ENCODE assay signal across 21 cellular contexts in the genomic region with DNA sequence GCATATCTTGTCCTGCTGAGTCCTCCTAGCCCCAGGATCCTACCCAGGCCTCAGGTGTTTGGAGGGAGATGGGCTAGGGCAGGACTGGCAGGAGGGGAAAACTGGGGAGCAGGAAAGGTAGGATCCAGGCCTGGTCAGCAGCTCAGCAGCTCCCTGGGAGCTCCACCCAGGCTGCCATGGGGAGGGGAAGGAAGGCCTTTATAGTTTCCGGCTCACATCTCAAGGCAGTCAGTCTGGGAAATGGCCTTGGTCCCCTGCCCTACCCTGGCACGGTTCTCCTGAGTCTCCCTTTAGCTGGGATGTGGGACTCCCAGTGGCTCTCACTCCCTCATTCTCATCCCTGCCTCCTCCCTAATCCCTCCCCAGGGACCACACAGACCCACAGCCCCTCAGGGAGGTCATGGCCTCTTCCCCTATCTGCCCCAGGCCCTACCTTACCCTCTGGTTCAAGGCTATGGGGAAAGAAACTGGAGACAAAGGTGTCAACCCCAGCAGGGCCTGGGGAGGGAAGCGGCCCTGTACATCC. TPM values are rescaled to one million over a fixed set of nuclear protein-coding genes. Genes with fewer than 3 reads are reported as not detected.
DNase-seq lines count a peak whose midpoint lies in the region; ATAC-seq and TF ChIP-seq lines count a peak whose summit lies in the region.
"Had no signal": no experiment of that assay in that cellular context is flagged by ENCODE, and none has a peak within 500 bp of the region (broad histone marks: within the 10 kb centered on the region; RNA-seq: fewer than 3 reads in every experiment).

No MANE protein-coding gene starts in this region.

- no peaks in the 10 kb centered on the region for H3K27me3 ChIP-seq in colonic mucosa
- no peaks in the 10 kb centered on the region for H3K27me3 ChIP-seq in mucosa of stomach (ENCODE audit: control insufficient read depth, insufficient read depth, low read length)
- no peaks in the 10 kb centered on the region for H3K27me3 ChIP-seq in upper lobe of left lung
- no peaks in the 10 kb centered on the region for H3K27me3 ChIP-seq in suprapubic skin
- H3K27me3 ChIP-seq: BLaER1, foreskin keratinocyte, tibial artery had no signal

- intact Hi-C loops in colonic mucosa (cut with DNase I), result no loop called here

- H3K36me3 ChIP-seq in colonic mucosa (no peaks in the 10 kb centered on the region), mucosa of stomach (ENCODE audit: control insufficient read depth, insufficient read depth, low read length) (peaks cover 12% of the 10 kb centered on the region), upper lobe of left lung (peaks cover 0 to 28% (median 26%) of the 10 kb centered on the region in 4 donors), suprapubic skin (peaks cover 26% of the 10 kb centered on the region)

- H3K9ac ChIP-seq in colonic mucosa (ENCODE audit: low read depth in 2 of 2, low read length in 2 of 2), result peak overlapping the region; percentile 64 to 100
- peak overlapping the region; percentile 79 for H3K9ac ChIP-seq in mucosa of stomach (ENCODE audit: low read length)
- H3K9ac ChIP-seq: BLaER1, KMS-11 had no signal

- H3K4me3 ChIP-seq in colonic mucosa (peak overlapping the region; percentile 52), mucosa of stomach (ENCODE audit: low read length) (peak overlapping the region; percentile 61), upper lobe of left lung (peak overlapping the region in 2 of 4 donors; percentile 46 to 47), suprapubic skin (no peak overlapping the region)
- H3K4me3 ChIP-seq: BLaER1, tibial artery had no signal

- no peak for TF ChIP-seq POLR2A in upper lobe of left lung (IDR thresholded peaks at IDR 0.05)
- no peak for TF ChIP-seq POLR2A in suprapubic skin (IDR thresholded peaks at IDR 0.05)

- ATAC-seq in upper lobe of left lung (ENCODE audit: low FRiP score in 2 of 2), result peak in 1 of 2 donors; percentile 8
- ATAC-seq: foreskin keratinocyte, sciatic nerve, T-cell had no signal

- H3K4me1 ChIP-seq in colonic mucosa (peaks cover 18% of the 10 kb centered on the region), mucosa of stomach (ENCODE audit: control insufficient read depth, insufficient read depth, low read length) (peaks cover 40% of the 10 kb centered on the region), upper lobe of left lung (peaks cover 0 to 15% (median 10%) of the 10 kb centered on the region in 4 donors), suprapubic skin (no peaks in the 10 kb centered on the region)
- H3K4me1 ChIP-seq: foreskin keratinocyte, tibial artery had no signal

- H3K9me3 ChIP-seq in colonic mucosa (no peaks in the 10 kb centered on the region), mucosa of stomach (ENCODE audit: control insufficient read depth, low read length) (no peaks in the 10 kb centered on the region), upper lobe of left lung (no peaks in the 10 kb centered on the region), suprapubic skin (no peaks in the 10 kb centered on the region)
- H3K9me3 ChIP-seq: BLaER1, tibial artery had no signal

- WGBS in upper lobe of left lung, 2 donors, result 52 to 67% methylated on average over 3 of the region's 3 CpGs
- 40% methylated on average over 2 of the region's 3 CpGs for WGBS in suprapubic skin

- peak; percentile 46 for DNase-seq in NCI-H82 (lab: John Stamatoyannopoulos, UW)
- no peak for DNase-seq in NCI-H82 treated with DMSO at 0.1 percent for 48 hours (lab: John Stamatoyannopoulos, UW; ENCODE audit: unreplicated experiment)
- peak; percentile 79 for DNase-seq in colonic mucosa
- no peak for DNase-seq in upper lobe of left lung
- no peak for DNase-seq in activated CD4-positive, alpha-beta T cell treated with anti-CD3 and anti-CD28 coated beads for 1 hour
- no peak for DNase-seq in AG08395 (ENCODE audit: low spot score)
- no peak for DNase-seq in suprapubic skin (ENCODE audit: low spot score in 2 of 2)
- DNase-seq: 8988T; activated CD4-positive, alpha-beta T cell treated with anti-CD3 and anti-CD28 coated beads, Interleukin-2, amount 10 ng/mL, durations not matched to agents 24 days and 14 days; activated effector memory CD4-positive, alpha-beta T cell treated with Interleukin-2 at 50 U/mL for 16 hours; DMS 273 treated with DMSO at 0.1 percent for 48 hours; foreskin keratinocyte; NCI-H1092; NCI-H345; stimulated activated naive B cell treated with anti-CD40 and anti-IgM and Interleukin-4, amounts not matched to agents 10 μg/mL and 1 μg/mL and 100 μg/mL, for 72 hours; T-cell; tibial artery had no signal

- H3K27ac ChIP-seq in colonic mucosa (peak overlapping the region; percentile 93), upper lobe of left lung (peak overlapping the region; percentile 48 to 77 (median 66)), suprapubic skin (no peak overlapping the region)
- H3K27ac ChIP-seq: BLaER1, foreskin keratinocyte, KMS-11, tibial artery had no signal

- TF ChIP-seq EP300 in upper lobe of left lung (IDR thresholded peaks at IDR 0.05), result no peak
- no peak for TF ChIP-seq EP300 in suprapubic skin (IDR thresholded peaks at IDR 0.05)

- TF ChIP-seq CTCF in colonic mucosa (IDR thresholded peaks at IDR 0.05) (no peak), upper lobe of left lung (IDR thresholded peaks at IDR 0.05) (no peak), suprapubic skin (IDR thresholded peaks at IDR 0.05) (no peak)

RNA-seq across cellular contexts. Expression of a gene that starts 1.6 kb away (rescaled TPM):
- total RNA-seq in colonic mucosa (100 to 1,000 TPM; 546 to 779 TPM), upper lobe of left lung (10 to 100 TPM; 19.1 to 84.2 (median 42.0) TPM), suprapubic skin (1 to 10 TPM; 1.4 to 7.4 (median 4.1) TPM)
- total RNA-seq: activated CD4-positive, alpha-beta T cell treated with anti-CD3 and anti-CD28 coated beads, Interleukin-2, amount 10 ng/mL, durations not matched to agents 24 days and 14 days had no signal

RNA-seq across cellular contexts. Expression of a gene that starts 14.6 kb away (rescaled TPM):
- total RNA-seq in colonic mucosa (10 to 100 TPM; 33.8 to 47.4 TPM), upper lobe of left lung (10 to 100 TPM; 28.3 to 90.3 (median 64.6) TPM), suprapubic skin (10 to 100 TPM; 22.2 to 42.7 (median 39.8) TPM)

RNA-seq across cellular contexts. Expression of a gene that starts 20.3 kb away (rescaled TPM):
- total RNA-seq in colonic mucosa, result 10 to 100 TPM; 28.4 to 52.1 TPM
- 10 to 100 TPM; 23.6 to 57.3 (median 41.7) TPM for total RNA-seq in upper lobe of left lung
- total RNA-seq in suprapubic skin, result 10 to 100 TPM; 38.7 to 48.9 (median 42.9) TPM

RNA-seq across cellular contexts. Expression of a gene that starts 24.7 kb away (rescaled TPM):
- total RNA-seq in colonic mucosa (1 to 10 TPM; 2.0 to 4.9 TPM), upper lobe of left lung (1 to 10 TPM; 1.0 to 7.5 (median 2.2) TPM), suprapubic skin (1 to 10 TPM in 3 of 4 donors, under 1 TPM in 1; 0.49 to 2.6 (median 1.5) TPM)

RNA-seq across cellular contexts. Expression of a gene that starts 49.6 kb away (rescaled TPM):
- total RNA-seq in colonic mucosa, result 100 to 1,000 TPM; 278 to 543 TPM
- total RNA-seq in upper lobe of left lung, result 100 to 1,000 TPM in 5 of 6 donors, 10 to 100 TPM in 1; 92.2 to 177 (median 127) TPM
- total RNA-seq in suprapubic skin, result 100 to 1,000 TPM; 243 to 686 (median 558) TPM

Comparison
In these comparisons a context has a peak if more than half of its experiments do, and no peak if none do; other contexts are left out.
1. DNase-seq: peak in NCI-H82 (single experiment) and colonic mucosa (single experiment); none in NCI-H82 treated with DMSO at 0.1 percent for 48 hours (single experiment), upper lobe of left lung (0 of 2), activated CD4-positive, alpha-beta T cell treated with anti-CD3 and anti-CD28 coated beads for 1 hour (single experiment), AG08395 (single experiment) and suprapubic skin (0 of 2).
2. RNA of a gene that starts 1.6 kb away (total RNA-seq): 546 to 779 TPM in colonic mucosa; 19.1 to 84.2 TPM in upper lobe of left lung and 1.4 to 7.4 TPM in suprapubic skin; every median in the first group is over 4 times any median in the second.